10 cellular contexts compared by ENCODE assay signal in the genomic region with DNA sequence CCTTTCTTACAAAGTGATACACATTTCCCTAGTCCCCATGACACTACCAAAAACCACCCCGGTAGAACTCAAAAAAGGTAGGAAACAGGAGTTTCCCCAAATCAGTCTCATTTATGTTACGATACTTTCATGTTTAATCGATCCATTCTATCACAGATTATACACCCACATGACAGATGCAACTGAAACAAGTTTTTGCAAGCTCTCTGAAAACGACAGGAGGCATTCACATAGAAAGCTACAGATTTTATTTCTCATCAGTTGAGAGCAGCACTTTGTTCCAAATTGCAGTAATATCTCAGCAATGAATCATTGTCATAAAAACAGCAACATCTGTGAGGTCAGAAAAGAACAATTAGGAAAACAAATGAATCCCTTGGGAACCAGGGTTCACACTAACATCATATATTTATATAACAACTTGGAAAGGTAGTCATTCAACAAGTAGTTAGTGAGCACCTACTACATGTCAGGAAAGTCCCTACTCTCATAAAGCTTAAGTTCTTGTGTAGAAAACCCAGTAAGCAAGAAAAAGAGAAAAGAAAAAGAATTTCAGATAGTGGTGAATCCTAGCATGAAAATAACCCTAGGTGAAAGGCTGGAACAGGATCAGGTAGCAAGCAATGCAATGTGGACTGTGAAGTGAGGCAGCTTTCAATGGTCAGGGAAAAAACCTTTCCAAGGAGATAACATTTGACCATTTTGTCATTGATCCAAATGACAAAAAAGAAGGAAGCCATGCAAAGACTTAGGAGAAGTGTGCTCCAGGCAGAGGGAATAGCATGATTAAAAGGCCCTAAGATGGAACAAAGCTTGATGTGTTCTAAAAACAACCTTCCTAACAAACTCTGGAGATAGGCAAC. TPM values are rescaled to one million over a fixed set of nuclear protein-coding genes. Genes with fewer than 3 reads are reported as not detected.
A peak's percentile ranks its signal among the peaks of the same experiment; 100 is the strongest.
DNase-seq lines count a peak whose midpoint lies in the region; ATAC-seq, FAIRE-seq and TF ChIP-seq lines count a peak whose summit lies in the region.
"Had no signal": no experiment of that assay in that cellular context is flagged by ENCODE, and none has a peak within 500 bp of the region (broad histone marks: within the 10 kb centered on the region; RNA-seq: fewer than 3 reads in every experiment).

No MANE protein-coding gene starts in this region.

- H3K36me3 ChIP-seq in HCT116 (ENCODE audit: control insufficient read depth in 1 of 2, insufficient read depth in 2 of 2, low read length in 2 of 2) = no peaks in the 10 kb centered on the region
- H3K36me3 ChIP-seq in GM12878 (ENCODE audit: control insufficient read depth in 2 of 2, insufficient read depth in 2 of 2, low read length in 1 of 2) = no peaks in the 10 kb centered on the region
- H3K36me3 ChIP-seq in keratinocyte (ENCODE audit: control insufficient read depth in 2 of 2, extremely low read depth in 1 of 2, insufficient read depth in 2 of 2, low read length in 2 of 2) = no peaks in the 10 kb centered on the region
- no peaks in the 10 kb centered on the region for H3K36me3 ChIP-seq in thymus (ENCODE audit: control insufficient read depth, insufficient read depth)

- H3K9me1 ChIP-seq in keratinocyte (ENCODE audit: control insufficient read depth, extremely low read depth, insufficient read depth, low read length) = no peaks in the 10 kb centered on the region

- H2AFZ ChIP-seq in HCT116 (ENCODE audit: low read depth, low read length, poor library complexity, severe bottlenecking) = no peak overlapping the region
- peak overlapping the region; percentile 39 for H2AFZ ChIP-seq in GM12878 (ENCODE audit: control insufficient read depth, low read depth, low read length)
- H2AFZ ChIP-seq in keratinocyte (ENCODE audit: control insufficient read depth, low read length) = no peak overlapping the region

- SMC1A ChIA-PET in GM12878 (lab: Charles Lee; ENCODE audit: uncharacterized antibody, unreplicated experiment) = interaction anchor here (0.8 to 7.3 kb wide), 16 partner anchors 9 to 376 kb away, joined by 3 to 151 read pairs (median 14); a partner anchor contains a TSS

- POLR2A ChIA-PET in HCT116 (lab: Charles Lee) = no interaction called here
- POLR2A ChIA-PET in GM12878 (lab: Charles Lee) = interaction anchor here (1.0 to 7.2 kb wide), 12 partner anchors 9 to 43 kb away, joined by 3 to 53 read pairs (median 15); a partner anchor contains a TSS

- DNase-seq in HCT116 (ENCODE audit: low read depth, low spot score) (no peak), GM12878 (ENCODE audit: low read depth, low spot score) (peak; percentile 70), keratinocyte (ENCODE audit: low read depth, low spot score) (no peak), NCI-H774 (lab: John Stamatoyannopoulos, UW) (no peak)
- DNase-seq in NK-92 treated with Interleukin-12 subunit alpha and Interleukin-12 subunit beta, amount 100 ng/mL, for 24 hours (lab: John Stamatoyannopoulos, UW) = no peak
- DNase-seq: activated CD4-positive, alpha-beta T cell treated with anti-CD3 and anti-CD28 coated beads, Interleukin-2, amount 10 ng/mL, durations not matched to agents 7 days and 5 days; posterior cingulate gyrus had no signal

- H3K4me3 ChIP-seq in HCT116 (replicated peaks in 1 of 2; ENCODE audit: low read depth in 1 of 2, low read length in 2 of 2) (no peak overlapping the region), GM12878 (no peak overlapping the region), keratinocyte (ENCODE audit: control insufficient read depth in 2 of 3, extremely low read depth in 1 of 3, insufficient read depth in 2 of 3, low read depth in 1 of 3, low read length in 3 of 3) (no peak overlapping the region), thymus (ENCODE audit: low read length) (no peak overlapping the region)

- H3K9me2 ChIP-seq in HCT116 (ENCODE audit: insufficient read depth) = no peaks in the 10 kb centered on the region; the same call in 1 of the 2 replicates

- TF ChIP-seq CTCF in HCT116 (IDR thresholded peaks at IDR 0.05 in 2 of 3, conservative IDR thresholded peaks at IDR 0.05 in 1 of 3; ENCODE audit: borderline replicate concordance in 1 of 3, insufficient read depth in 1 of 3, low read depth in 2 of 3, low read length in 2 of 3) (no peak), GM12878 (IDR thresholded peaks at IDR 0.05 in 2 of 3, conservative IDR thresholded peaks at IDR 0.05 in 1 of 3; ENCODE audit: control insufficient read depth in 2 of 3, extremely low read depth in 1 of 3, insufficient read depth in 1 of 3, low read depth in 3 of 3, low read length in 3 of 3) (no peak), keratinocyte (optimal IDR thresholded peaks at IDR 0.05 in 1 of 3, IDR thresholded peaks at IDR 0.05 in 1 of 3, conservative IDR thresholded peaks at IDR 0.05 in 1 of 3; ENCODE audit: extremely low read depth in 1 of 3, insufficient read depth in 2 of 3, low read length in 3 of 3) (no peak)

- ATAC-seq in HCT116 = peak; percentile 36; the same call in 1 of the 2 replicates
- ATAC-seq in GM12878 = peak; percentile 25
- ATAC-seq in GM18520 (IDR thresholded peaks at IDR 0.05; ENCODE audit: unreplicated experiment) = no peak
- no peak for ATAC-seq in GM18909 (IDR thresholded peaks at IDR 0.05; ENCODE audit: poor library complexity, unreplicated experiment)

- dilution Hi-C loops in keratinocyte (cut with MboI; ENCODE audit: extremely low pct_ligation_motif_present, low sequenced_read_pairs) = no loop called here

- RAD21 ChIA-PET in HCT116 (lab: Charles Lee; ENCODE audit: low non-redundant PET in 1 of 2, low total read pairs in 2 of 2, uncharacterized antibody in 2 of 2, unreplicated experiment in 2 of 2) (no interaction called here), GM12878 (lab: Charles Lee; ENCODE audit: unreplicated experiment) (interaction anchor here (0.9 to 7.3 kb wide), 12 partner anchors 9 to 342 kb away, joined by 3 to 117 read pairs (median 11); a partner anchor contains a TSS)

- H4K20me1 ChIP-seq in HCT116 (ENCODE audit: insufficient read depth) (no peaks in the 10 kb centered on the region), GM12878 (ENCODE audit: control insufficient read depth, insufficient read depth) (no peaks in the 10 kb centered on the region), keratinocyte (ENCODE audit: control insufficient read depth, extremely low read depth, insufficient read depth, low read length) (no peaks in the 10 kb centered on the region)

- H3K4me2 ChIP-seq in HCT116 (ENCODE audit: low read length) (peak overlapping the region; percentile 42), GM12878 (ENCODE audit: control insufficient read depth, insufficient read depth) (peak overlapping the region; percentile 60), keratinocyte (ENCODE audit: control insufficient read depth, extremely low read depth, insufficient read depth, low read depth, low read length) (peak overlapping the region; percentile 69)

- BruUV-seq in HCT116 (replicated peaks; lab: Mats Ljungman, UMichigan) = no TSS peak
- BruUV-seq in GM12878 (replicated peaks; lab: Mats Ljungman, UMichigan) = TSS peak; percentile 36

- peak; percentile 59 to 78; a peak in 2 of 4 replicates for TF ChIP-seq EP300 in GM12878 (IDR thresholded peaks at IDR 0.05; ENCODE audit: borderline replicate concordance in 1 of 2, control insufficient read depth in 1 of 2, low read depth in 2 of 2, low read length in 2 of 2)

- H3K9ac ChIP-seq in HCT116 (ENCODE audit: low read length) = no peak overlapping the region
- peak overlapping the region; percentile 44; the same call in 1 of the 2 replicates for H3K9ac ChIP-seq in GM12878 (ENCODE audit: control insufficient read depth, insufficient read depth, low read length)
- H3K9ac ChIP-seq in keratinocyte (ENCODE audit: control insufficient read depth, extremely low read depth, insufficient read depth, low read length) = peak overlapping the region; percentile 62

- CTCF ChIA-PET in HCT116 (lab: Charles Lee) (no interaction called here), GM12878 (lab: Yijun Ruan, JAX) (interaction anchor here (0.9 to 6.9 kb wide), 13 partner anchors 9 to 531 kb away, joined by 3 to 76 read pairs (median 7); a partner anchor contains a TSS)

- TF ChIP-seq RAD21 in HCT116 (IDR thresholded peaks at IDR 0.05; ENCODE audit: low read depth) (no peak), GM12878 (IDR thresholded peaks at IDR 0.05; ENCODE audit: insufficient read depth, low read depth, low read length) (no peak)

- H3K4me1 ChIP-seq in HCT116 (ENCODE audit: control insufficient read depth in 1 of 2, insufficient read depth in 2 of 2, low read length in 2 of 2) = peaks cover 9 to 40% of the 10 kb centered on the region in 2 experiments; a peak in 3 of 4 replicates
- peaks cover 8% of the 10 kb centered on the region; the same call in 1 of the 2 replicates for H3K4me1 ChIP-seq in GM12878 (ENCODE audit: control insufficient read depth, insufficient read depth, low read length)
- H3K4me1 ChIP-seq in keratinocyte (ENCODE audit: control insufficient read depth, extremely low read depth, insufficient read depth, low read length) = peaks cover 44% of the 10 kb centered on the region
- no peaks in the 10 kb centered on the region for H3K4me1 ChIP-seq in thymus (ENCODE audit: control insufficient read depth, insufficient read depth, low read length)

- TF ChIP-seq POLR2A in HCT116 (IDR thresholded peaks at IDR 0.05; ENCODE audit: borderline replicate concordance, extremely low read depth, insufficient read depth, insufficient read length) (no peak), GM12878 (IDR thresholded peaks at IDR 0.05; ENCODE audit: low read depth, low read length) (no peak)

- H3K9me3 ChIP-seq in HCT116 (ENCODE audit: control insufficient read depth in 1 of 2, insufficient read depth in 1 of 2, low read depth in 1 of 2, low read length in 2 of 2) (no peaks in the 10 kb centered on the region), GM12878 (replicated peaks; ENCODE audit: control insufficient read depth, insufficient read depth, low read length) (no peaks in the 10 kb centered on the region; the same call in 2 of the 3 replicates), keratinocyte (ENCODE audit: control insufficient read depth, low read depth, low read length) (no peaks in the 10 kb centered on the region), thymus (ENCODE audit: control insufficient read depth) (no peaks in the 10 kb centered on the region)

- no peaks in the 10 kb centered on the region for H3K27me3 ChIP-seq in HCT116 (ENCODE audit: insufficient read depth, low read length)
- H3K27me3 ChIP-seq in GM12878 (replicated peaks in 1 of 2; ENCODE audit: control insufficient read depth in 2 of 2, insufficient read depth in 2 of 2, low read length in 1 of 2) = no peaks in the 10 kb centered on the region
- no peaks in the 10 kb centered on the region for H3K27me3 ChIP-seq in keratinocyte (ENCODE audit: control insufficient read depth, extremely low read depth, insufficient read depth, low read length)
- no peaks in the 10 kb centered on the region for H3K27me3 ChIP-seq in thymus (ENCODE audit: control insufficient read depth, insufficient read depth)

- intact Hi-C loops in HCT116 (cut with micrococcal nuclease) = no loop called here
- intact Hi-C loops in GM12878 (cut with micrococcal nuclease; ENCODE audit: unreplicated experiment) = loop anchor here (1.0 to 10.0 kb wide), 3 partner anchors 28 to 447 kb away; a partner anchor contains a TSS

- FAIRE-seq in GM12878 (lab: Jason Lieb, UNC) = no peak
- peak; percentile 39 for FAIRE-seq in keratinocyte (lab: Jason Lieb, UNC)

- no peaks in the 10 kb centered on the region for H3K79me2 ChIP-seq in HCT116 (ENCODE audit: insufficient read depth, low read length)
- H3K79me2 ChIP-seq in GM12878 (ENCODE audit: control insufficient read depth, insufficient read depth, low read length) = peaks cover 13% of the 10 kb centered on the region
- peaks cover 10% of the 10 kb centered on the region for H3K79me2 ChIP-seq in keratinocyte (ENCODE audit: control insufficient read depth, insufficient read depth, low read length)

- in situ Hi-C loops in GM12878 (cut with MboI) = no loop called here

- H3K27ac ChIP-seq in HCT116 (ENCODE audit: low read depth, low read length) (no peak overlapping the region), GM12878 (ENCODE audit: control insufficient read depth, insufficient read depth) (peak overlapping the region; percentile 77), keratinocyte (ENCODE audit: control insufficient read depth, insufficient read depth, low read length) (peak overlapping the region; percentile 82), thymus (ENCODE audit: low read depth) (peak overlapping the region; percentile 61)

- 13% methylated on average over 4 of the region's 4 CpGs for WGBS in GM12878 (ENCODE audit: insufficient coverage, insufficient replicate concordance, low lambda C conversion rate, missing lambda C conversion rate)
- 91% methylated on average over 4 of the region's 4 CpGs for WGBS in thymus

RNA-seq across cellular contexts. Expression of a gene that starts 8.3 kb away (rescaled TPM):
- total RNA-seq in HCT116 (2021; ENCODE audit: unreplicated experiment) (8.4 TPM), GM12878 (2014; rRNA removed) (3.2 and 4.4 TPM in 2 replicates), GM12878 (2014; rRNA removed; fragmentation: Illumina TruSeq; extraction: Trizol) (3.8 and 5.1 TPM in 2 replicates), GM12878 (2021) (7.5 and 7.8 TPM in 2 replicates)
- 2.5 and 2.6 TPM in 2 replicates for polyA plus RNA-seq in HCT116 (2012)
- total RNA-seq in GM12878 (2013; cell fraction: nucleolus; rRNA removed) = 526 and 546 TPM in 2 replicates
- 2.0 TPM for polyA plus RNA-seq in GM12878 (2011; ENCODE audit: low read depth)
- polyA plus RNA-seq in GM12878 (2011; rRNA removed) (108 and 130 TPM in 2 replicates), GM12878 (2014; fragmentation: Illumina TruSeq; extraction: Trizol) (3.4 and 6.5 TPM in 2 replicates), GM12878 (2014; fragmentation: Nextera tagmentation; extraction: Ambion mirVana) (1 to 10 TPM; 3.1 to 3.4 TPM), GM12878 (2014; rRNA removed) (2.4 and 2.9 TPM in 2 replicates), GM12878 (2016; fragmentation: Nextera tagmentation; extraction: Ambion mirVana) (1 to 10 TPM; 4.3 to 5.8 TPM), keratinocyte (8.1 to 18.1 TPM (median 14.7 TPM) in 3 replicates), thymus (5.0 TPM)
- polyA plus RNA-seq in GM12878 (2011; cell fraction: cytosol; rRNA removed) = 53.4 and 59.3 TPM in 2 replicates
- polyA plus RNA-seq in GM12878 (2011; cell fraction: nucleus; rRNA removed) = 108 and 131 TPM in 2 replicates
- 1.2 and 2.7 TPM in 2 replicates for polyA plus RNA-seq in GM12878 (2012)
- 228 and 285 TPM in 2 replicates for polyA minus RNA-seq in GM12878 (2011; rRNA and poly(A)+ RNA removed)
- 42.9 and 75.5 TPM in 2 replicates for polyA minus RNA-seq in GM12878 (2011; cell fraction: cytosol; rRNA and poly(A)+ RNA removed)
- polyA minus RNA-seq in GM12878 (2011; cell fraction: nucleus; rRNA and poly(A)+ RNA removed) = 205 and 292 TPM in 2 replicates
- polyA plus RNA-seq in keratinocyte (2011; ENCODE audit: low read depth) = 8.5 TPM
- 5.1 and 9.8 TPM in 2 replicates for polyA plus RNA-seq in keratinocyte (2011; cell fraction: cytosol; rRNA removed)
- 27.1 and 28.4 TPM in 2 replicates for polyA plus RNA-seq in keratinocyte (2011; cell fraction: nucleus; rRNA removed)
- polyA plus RNA-seq in keratinocyte (2012; ENCODE audit: low replicate concordance) = 6.1 and 9.3 TPM in 2 replicates
- polyA minus RNA-seq in keratinocyte = 3.9 to 67.5 TPM (median 38.3 TPM) in 3 replicates
- polyA minus RNA-seq in keratinocyte (2011; cell fraction: cytosol; rRNA and poly(A)+ RNA removed) = 5.9 TPM
- 51.8 and 109 TPM in 2 replicates for polyA minus RNA-seq in keratinocyte (2011; cell fraction: nucleus; rRNA and poly(A)+ RNA removed)

RNA-seq across cellular contexts. Expression of a gene that starts 41.2 kb away (rescaled TPM):
- not detected for total RNA-seq in HCT116 (2021; ENCODE audit: unreplicated experiment)
- polyA plus RNA-seq in HCT116 (2012) = not detected in 2 replicates
- total RNA-seq in GM12878 (2013; cell fraction: nucleolus; rRNA removed) = not detected in 2 replicates
- not detected in 2 replicates for total RNA-seq in GM12878 (2014; rRNA removed)
- not detected in 2 replicates for total RNA-seq in GM12878 (2014; rRNA removed; fragmentation: Illumina TruSeq; extraction: Trizol)
- total RNA-seq in GM12878 (2021) = not detected in 2 replicates
- not detected for polyA plus RNA-seq in GM12878 (2011; ENCODE audit: low read depth)
- polyA plus RNA-seq in GM12878 (2011; rRNA removed) = 0.35 TPM in 1 of 2 replicates, not detected in the other
- polyA plus RNA-seq in GM12878 (2011; cell fraction: cytosol; rRNA removed) = not detected in 2 replicates
- not detected in 2 replicates for polyA plus RNA-seq in GM12878 (2011; cell fraction: nucleus; rRNA removed)
- not detected in 2 replicates for polyA plus RNA-seq in GM12878 (2012)
- polyA plus RNA-seq in GM12878 (2014; fragmentation: Illumina TruSeq; extraction: Trizol) = not detected in 2 replicates
- not detected for polyA plus RNA-seq in GM12878 (2014; fragmentation: Nextera tagmentation; extraction: Ambion mirVana)
- polyA plus RNA-seq in GM12878 (2014; rRNA removed) = not detected in 2 replicates
- not detected for polyA plus RNA-seq in GM12878 (2016; fragmentation: Nextera tagmentation; extraction: Ambion mirVana)
- polyA minus RNA-seq in GM12878 (2011; rRNA and poly(A)+ RNA removed) = not detected in 2 replicates
- polyA minus RNA-seq in GM12878 (2011; cell fraction: cytosol; rRNA and poly(A)+ RNA removed) = not detected in 2 replicates
- polyA minus RNA-seq in GM12878 (2011; cell fraction: nucleus; rRNA and poly(A)+ RNA removed) = not detected in 2 replicates
- polyA plus RNA-seq in keratinocyte = 0.12 TPM in 1 of 3 replicates, not detected in the others
- polyA plus RNA-seq in keratinocyte (2011; ENCODE audit: low read depth) = not detected
- not detected in 2 replicates for polyA plus RNA-seq in keratinocyte (2011; cell fraction: cytosol; rRNA removed)
- not detected in 2 replicates for polyA plus RNA-seq in keratinocyte (2011; cell fraction: nucleus; rRNA removed)
- polyA plus RNA-seq in keratinocyte (2012; ENCODE audit: low replicate concordance) = not detected in 2 replicates
- polyA minus RNA-seq in keratinocyte = not detected in 3 replicates
- not detected for polyA minus RNA-seq in keratinocyte (2011; cell fraction: cytosol; rRNA and poly(A)+ RNA removed)
- polyA minus RNA-seq in keratinocyte (2011; cell fraction: nucleus; rRNA and poly(A)+ RNA removed) = not detected in 2 replicates
- polyA plus RNA-seq in thymus = not detected
- total RNA-seq: activated CD4-positive, alpha-beta T cell treated with anti-CD3 and anti-CD28 coated beads, Interleukin-2, amount 10 ng/mL, durations not matched to agents 7 days and 5 days had no signal

Comparison
In these comparisons a context has a peak if more than half of its experiments do, and no peak if none do; other contexts are left out.
1. ATAC-seq: peak in HCT116 (single experiment) and GM12878 (single experiment); none in GM18520 (single experiment) and GM18909 (single experiment).
2. Peak in every context shown above with its lines, with median percentiles within 50 percentile points of each other: H3K4me2 ChIP-seq.